20 cellular contexts compared by ENCODE assay signal in genomic region chr16:11080999-11081630, GRCh38.
A peak's percentile ranks its signal among the peaks of the same experiment; 100 is the strongest.
DNase-seq lines count a peak whose midpoint lies in the region; ATAC-seq lines count a peak whose summit lies in the region.
"Had no signal": no experiment of that assay in that cellular context is flagged by ENCODE, and none has a peak within 500 bp of the region (broad histone marks: within the 10 kb centered on the region; RNA-seq: fewer than 3 reads in every experiment).

No MANE protein-coding gene starts in this region.

- peaks cover 44% of the 10 kb centered on the region for H3K36me3 Mint-ChIP-seq in activated CD4-positive, alpha-beta T cell treated with anti-CD3 and anti-CD28 coated beads, Interleukin-2, amount 10 ng/mL, durations not matched to agents 24 days and 14 days (ENCODE audit: low read depth)
- H3K36me3 Mint-ChIP-seq in CD4-positive, CD25-positive, alpha-beta regulatory T cell = peaks cover 19% of the 10 kb centered on the region

- H3K36me3 ChIP-seq in CD4-positive, CD25-positive, alpha-beta regulatory T cell (ENCODE audit: control insufficient read depth, insufficient read depth, low read length) = peaks cover 10% of the 10 kb centered on the region
- H3K36me3 ChIP-seq in effector memory CD4-positive, alpha-beta T cell (ENCODE audit: control insufficient read depth, insufficient read depth, low read length) = no peaks in the 10 kb centered on the region

- no peak overlapping the region for H3K27ac ChIP-seq in CD4-positive, CD25-positive, alpha-beta regulatory T cell (ENCODE audit: insufficient read depth, low read length, poor library complexity, severe bottlenecking)
- peak overlapping the region; percentile 2 for H3K27ac ChIP-seq in angular gyrus (ENCODE audit: low read depth, low read length)
- no peak overlapping the region for H3K27ac ChIP-seq in effector memory CD4-positive, alpha-beta T cell (ENCODE audit: insufficient read depth, low read length, poor library complexity, severe bottlenecking)
- H3K27ac ChIP-seq: upper lobe of right lung had no signal

- peak overlapping the region; percentile 20 for H3K4me3 Mint-ChIP-seq in activated CD4-positive, alpha-beta T cell treated with anti-CD3 and anti-CD28 coated beads, Interleukin-2, amount 10 ng/mL, durations not matched to agents 24 days and 14 days
- H3K4me3 Mint-ChIP-seq in CD4-positive, CD25-positive, alpha-beta regulatory T cell = no peak overlapping the region
- H3K4me3 Mint-ChIP-seq: CD4-positive, alpha-beta memory T cell had no signal

- H3K27me3 Mint-ChIP-seq in activated CD4-positive, alpha-beta T cell treated with anti-CD3 and anti-CD28 coated beads, Interleukin-2, amount 10 ng/mL, durations not matched to agents 24 days and 14 days = no peaks in the 10 kb centered on the region
- no peaks in the 10 kb centered on the region for H3K27me3 Mint-ChIP-seq in CD4-positive, CD25-positive, alpha-beta regulatory T cell
- H3K27me3 Mint-ChIP-seq: CD4-positive, alpha-beta memory T cell had no signal

- no peaks in the 10 kb centered on the region for H3K27me3 ChIP-seq in CD4-positive, CD25-positive, alpha-beta regulatory T cell (ENCODE audit: control insufficient read depth, insufficient read depth, low read length)
- no peaks in the 10 kb centered on the region for H3K27me3 ChIP-seq in effector memory CD4-positive, alpha-beta T cell (replicated peaks; ENCODE audit: control insufficient read depth, insufficient read depth, low read length, poor library complexity, severe bottlenecking)
- H3K27me3 ChIP-seq: upper lobe of right lung had no signal

- H3K9me3 Mint-ChIP-seq in activated CD4-positive, alpha-beta T cell treated with anti-CD3 and anti-CD28 coated beads, Interleukin-2, amount 10 ng/mL, durations not matched to agents 24 days and 14 days = no peaks in the 10 kb centered on the region
- H3K9me3 Mint-ChIP-seq in CD4-positive, CD25-positive, alpha-beta regulatory T cell = no peaks in the 10 kb centered on the region
- H3K9me3 Mint-ChIP-seq: CD4-positive, alpha-beta memory T cell had no signal

- peak overlapping the region; percentile 91 for H3K27ac Mint-ChIP-seq in activated CD4-positive, alpha-beta T cell treated with anti-CD3 and anti-CD28 coated beads, Interleukin-2, amount 10 ng/mL, durations not matched to agents 24 days and 14 days
- peak overlapping the region in 2 of 3 donors; percentile 20 to 62 for H3K27ac Mint-ChIP-seq in CD4-positive, CD25-positive, alpha-beta regulatory T cell

- no peak overlapping the region for H3K4me3 ChIP-seq in CD4-positive, CD25-positive, alpha-beta regulatory T cell (ENCODE audit: low read depth, low read length)
- no peak overlapping the region for H3K4me3 ChIP-seq in effector memory CD4-positive, alpha-beta T cell (ENCODE audit: insufficient read depth, low read depth, low read length, poor library complexity, severe bottlenecking)
- H3K4me3 ChIP-seq: skin epidermis, upper lobe of right lung had no signal

- H3K9me3 ChIP-seq in CD4-positive, CD25-positive, alpha-beta regulatory T cell (ENCODE audit: control insufficient read depth in 2 of 2, low read length in 2 of 2) = no peaks in the 10 kb centered on the region
- no peaks in the 10 kb centered on the region for H3K9me3 ChIP-seq in effector memory CD4-positive, alpha-beta T cell (ENCODE audit: control insufficient read depth, low read length)
- H3K9me3 ChIP-seq: upper lobe of right lung had no signal

- ATAC-seq in CD4-positive, CD25-positive, alpha-beta regulatory T cell (ENCODE audit: low read depth in 2 of 2) = no peak
- ATAC-seq in HG03571 (IDR thresholded peaks at IDR 0.05; ENCODE audit: unreplicated experiment) = no peak
- ATAC-seq: upper lobe of right lung had no signal

- no peak for DNase-seq in activated CD4-positive, alpha-beta T cell treated with anti-CD3 and anti-CD28 coated beads, Interleukin-2, amount 10 ng/mL, durations not matched to agents 24 days and 14 days
- no peak for DNase-seq in activated CD4-positive, alpha-beta T cell treated with anti-CD3 and anti-CD28 coated beads for 4 hours
- DNase-seq in CD4-positive, CD25-positive, alpha-beta regulatory T cell = no peak
- DNase-seq in posterior vena cava (ENCODE audit: low spot score) (peak; percentile 44), NCI-H1092 (lab: John Stamatoyannopoulos, UW) (no peak)
- DNase-seq in effector memory CD4-positive, alpha-beta T cell = no peak
- DNase-seq: activated CD4-positive, CD25-positive, alpha-beta regulatory T cell treated with anti-CD3 and anti-CD28 coated beads, Interleukin-2, amount 50 U/mL, for 72 hours; CD4-positive, alpha-beta memory T cell; effector CD8-positive, alpha-beta T cell; hippocampal formation; kidney glomerular epithelial cell; MM.1S; NCI-H1930; NCI-H510A; occipital lobe; SHP77 treated with DMSO at 0.1 percent for 48 hours; upper lobe of right lung had no signal

- peaks cover 36% of the 10 kb centered on the region for H3K4me1 ChIP-seq in CD4-positive, CD25-positive, alpha-beta regulatory T cell (ENCODE audit: control insufficient read depth, insufficient read depth, low read length, poor library complexity, severe bottlenecking)
- peaks cover 16% of the 10 kb centered on the region for H3K4me1 ChIP-seq in effector memory CD4-positive, alpha-beta T cell (ENCODE audit: control insufficient read depth, insufficient read depth, low read length, poor library complexity, severe bottlenecking)

- peaks cover 85% of the 10 kb centered on the region for H3K4me1 Mint-ChIP-seq in activated CD4-positive, alpha-beta T cell treated with anti-CD3 and anti-CD28 coated beads, Interleukin-2, amount 10 ng/mL, durations not matched to agents 24 days and 14 days
- peaks cover 15 to 70% (median 42%) of the 10 kb centered on the region in 4 donors for H3K4me1 Mint-ChIP-seq in CD4-positive, CD25-positive, alpha-beta regulatory T cell

- intact Hi-C loops in activated CD4-positive, alpha-beta T cell treated with anti-CD3 and anti-CD28 coated beads, Interleukin-2, amount 10 ng/mL, durations not matched to agents 24 days and 14 days (cut with micrococcal nuclease) = no loop called here
- intact Hi-C loops in posterior vena cava (cut with DNase I) = loop anchor here in 1 of 2 donors (10.0 kb wide), 1 partner anchor 76 kb away; no protein-coding TSS in a partner anchor
